In the genomic region with DNA sequence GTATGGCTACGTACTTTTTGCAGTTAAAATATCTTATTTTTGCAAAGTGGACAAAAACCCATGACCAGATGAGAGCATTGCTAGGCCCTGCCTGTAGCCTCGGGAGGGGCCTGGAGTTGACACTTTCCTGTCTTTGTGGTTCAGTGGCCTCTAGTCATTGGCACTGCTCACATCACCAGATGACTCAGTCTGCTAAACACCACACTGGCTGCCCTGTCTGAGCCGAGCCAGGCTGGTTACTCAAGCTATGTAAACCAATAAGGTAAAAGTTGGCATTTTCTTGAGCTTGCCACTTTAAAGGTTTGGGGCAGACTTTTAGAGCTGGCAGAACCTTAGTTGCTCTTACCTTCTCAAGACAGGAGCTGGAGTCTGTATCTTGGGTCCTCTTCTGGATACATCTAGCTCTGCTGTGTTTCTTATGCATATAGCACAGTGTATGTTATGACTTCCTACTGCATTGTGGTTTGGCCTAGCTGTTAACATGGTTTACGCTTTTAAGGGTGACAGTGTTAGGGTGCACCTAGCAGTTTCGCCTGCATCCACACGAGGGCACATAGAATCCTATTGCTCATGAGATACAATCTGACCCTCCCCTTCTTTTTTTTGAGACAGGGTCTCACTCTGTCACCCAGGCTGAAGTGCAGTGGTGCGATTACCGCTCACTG, we compare ENCODE assay signal across 8 cellular contexts.
A peak's percentile ranks its signal among the peaks of the same experiment; 100 is the strongest.
DNase-seq lines count a peak whose midpoint lies in the region; ATAC-seq, FAIRE-seq and TF ChIP-seq lines count a peak whose summit lies in the region.

No MANE protein-coding gene starts in this region.

- H3K9me3 Mint-ChIP-seq in astrocyte (ENCODE audit: unreplicated experiment) = no peaks in the 10 kb centered on the region
- no peaks in the 10 kb centered on the region for H3K9me3 Mint-ChIP-seq in progenitor cell of endocrine pancreas (ENCODE audit: low read depth)

- H3K27me3 ChIP-seq in astrocyte (ENCODE audit: insufficient read depth, low read length) = no peaks in the 10 kb centered on the region

- ATAC-seq in GM18858 (IDR thresholded peaks at IDR 0.05; ENCODE audit: unreplicated experiment) (peak; percentile 69), HG02981 (IDR thresholded peaks at IDR 0.05; ENCODE audit: unreplicated experiment) (peak; percentile 84)

- H3K27ac Mint-ChIP-seq in astrocyte (ENCODE audit: unreplicated experiment) (peak overlapping the region; percentile 99), progenitor cell of endocrine pancreas (no peak overlapping the region)

- H3K4me1 ChIP-seq in astrocyte (ENCODE audit: insufficient read depth, low read length) = peaks cover 23% of the 10 kb centered on the region

- no peak overlapping the region for H2AFZ ChIP-seq in astrocyte (ENCODE audit: low read depth, low read length)

- H3K4me3 ChIP-seq in astrocyte (ENCODE audit: insufficient read depth, low read depth, low read length) = no peak overlapping the region

- H3K4me3 Mint-ChIP-seq in astrocyte (ENCODE audit: unreplicated experiment) (no peak overlapping the region), progenitor cell of endocrine pancreas (ENCODE audit: low read depth) (no peak overlapping the region)

- no peaks in the 10 kb centered on the region for H3K36me3 ChIP-seq in astrocyte (ENCODE audit: insufficient read depth, low read length)

- H3K79me2 ChIP-seq in astrocyte (ENCODE audit: insufficient read depth, low read length) = no peaks in the 10 kb centered on the region

- peak overlapping the region; percentile 36 for H3K4me2 ChIP-seq in astrocyte (ENCODE audit: low read length)

- H3K27me3 Mint-ChIP-seq in astrocyte (ENCODE audit: low read depth, unreplicated experiment) = no peaks in the 10 kb centered on the region
- no peaks in the 10 kb centered on the region for H3K27me3 Mint-ChIP-seq in progenitor cell of endocrine pancreas

- H3K27ac ChIP-seq in astrocyte (ENCODE audit: low read depth, low read length) = peak overlapping the region; percentile 68

- H4K20me1 ChIP-seq in astrocyte (ENCODE audit: insufficient read depth, low read length) = no peaks in the 10 kb centered on the region

- peak; percentile 78 for FAIRE-seq in astrocyte (lab: Jason Lieb, UNC)

- H3K4me1 Mint-ChIP-seq in astrocyte (ENCODE audit: low read depth, unreplicated experiment) = peaks cover 30% of the 10 kb centered on the region
- H3K4me1 Mint-ChIP-seq in progenitor cell of endocrine pancreas (ENCODE audit: low read depth) = peaks cover 14% of the 10 kb centered on the region

- no peaks in the 10 kb centered on the region for H3K9me3 ChIP-seq in astrocyte (ENCODE audit: insufficient read depth, low read depth, low read length)

- H3K36me3 Mint-ChIP-seq in astrocyte (ENCODE audit: low read depth, unreplicated experiment) (no peaks in the 10 kb centered on the region), progenitor cell of endocrine pancreas (ENCODE audit: insufficient read depth) (peaks cover 5% of the 10 kb centered on the region)

- H3K9ac ChIP-seq in astrocyte (ENCODE audit: low read length) = peak overlapping the region; percentile 10

- DNase-seq in A172 (ENCODE audit: low spot score) = peak; percentile 96
- DNase-seq in RKO (ENCODE audit: low spot score) = peak; percentile 74
- DNase-seq in astrocyte (ENCODE audit: low read depth) = peak; percentile 88
- DNase-seq in lung microvascular endothelial cell (ENCODE audit: low read depth in 2 of 2) = peak; percentile 79 to 87
- no peak for DNase-seq in progenitor cell of endocrine pancreas (ENCODE audit: low spot score, unreplicated experiment)
- no peak for DNase-seq in COLO668 (lab: John Stamatoyannopoulos, UW; ENCODE audit: unreplicated experiment)

- TF ChIP-seq CTCF in astrocyte (IDR thresholded peaks at IDR 0.05; ENCODE audit: insufficient read depth, low read depth, low read length) (peak; percentile 27), progenitor cell of endocrine pancreas (IDR thresholded peaks at IDR 0.05; ENCODE audit: unreplicated experiment) (no peak)

Comparison
In these comparisons a context has a peak if more than half of its experiments do, and no peak if none do; other contexts are left out.
1. DNase-seq: peak in A172 (single experiment), RKO (single experiment), astrocyte (single experiment) and lung microvascular endothelial cell (2 of 2); none in progenitor cell of endocrine pancreas (single experiment) and COLO668 (single experiment).